18 cellular contexts compared by ENCODE assay signal in the genomic region with DNA sequence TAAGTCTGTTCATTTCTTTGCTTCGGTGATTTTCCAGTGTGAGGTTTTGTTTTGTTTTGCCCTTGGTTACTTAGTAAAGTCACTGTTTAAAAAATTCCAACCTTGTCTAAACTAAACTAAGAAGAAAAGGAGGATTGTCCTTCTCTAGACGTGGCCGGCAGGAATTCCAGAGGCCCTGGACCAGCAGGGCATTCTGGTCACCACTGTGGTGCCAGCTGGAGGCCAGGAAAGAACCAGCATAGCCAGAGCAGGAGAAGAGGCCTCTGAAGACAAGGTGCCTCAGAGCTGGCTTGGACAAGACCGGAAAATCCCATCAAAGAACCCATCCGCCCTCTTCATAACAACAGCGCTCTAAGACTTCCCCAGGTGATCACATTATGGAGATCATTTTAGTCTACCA. TPM values are rescaled to one million over a fixed set of nuclear protein-coding genes. Genes with fewer than 3 reads are reported as not detected.
DNase-seq lines count a peak whose midpoint lies in the region; ATAC-seq, FAIRE-seq and TF ChIP-seq lines count a peak whose summit lies in the region.
"Had no signal": no experiment of that assay in that cellular context is flagged by ENCODE, and none has a peak within 500 bp of the region (broad histone marks: within the 10 kb centered on the region; RNA-seq: fewer than 3 reads in every experiment).

No MANE protein-coding gene starts in this region.

- H3K4me3 ChIP-seq in kidney (ENCODE audit: low read length in 2 of 2), result no peak overlapping the region
- H3K4me3 ChIP-seq: adrenal gland had no signal

- H3K9me3 ChIP-seq in kidney (ENCODE audit: control insufficient read depth in 1 of 2, low read length in 2 of 2), result no peaks in the 10 kb centered on the region
- H3K9me3 ChIP-seq: adrenal gland had no signal

- H3K4me1 Mint-ChIP-seq in Calu3 (ENCODE audit: low read depth, unreplicated experiment), result peaks cover 51% of the 10 kb centered on the region
- H3K4me1 Mint-ChIP-seq in MCF 10A (ENCODE audit: insufficient read depth, unreplicated experiment), result peaks cover 43% of the 10 kb centered on the region
- H3K4me1 Mint-ChIP-seq: stimulated activated naive CD8-positive, alpha-beta T cell treated with anti-CD3 and anti-CD28 coated beads, Interleukin-15, amount 100 ng/mL, for 72 hours had no signal

- H3K27ac Mint-ChIP-seq in Calu3 (ENCODE audit: unreplicated experiment), result peak overlapping the region; percentile 86
- H3K27ac Mint-ChIP-seq in MCF 10A (ENCODE audit: low read depth, unreplicated experiment), result peak overlapping the region; percentile 74
- H3K27ac Mint-ChIP-seq: activated T-helper 1 cell treated with anti-CD3 and anti-CD28 coated beads, Interleukin-12 subunit alpha, Interleukin-12 subunit beta, Interleukin-2, Interleukin-4 antibody, amounts not matched to agents 30 ng/mL and 10 ng/mL and 1 ng/mL, durations not matched to agents 14 hours and 24 hours and 36 hours; stimulated activated naive CD8-positive, alpha-beta T cell treated with anti-CD3 and anti-CD28 coated beads, Interleukin-15, amount 100 ng/mL, for 72 hours had no signal

- DNase-seq in Calu3 (peak; percentile 70), MCF 10A (ENCODE audit: unreplicated experiment) (no peak), kidney (peak; percentile 87), renal cortical epithelial cell (ENCODE audit: low read depth) (peak; percentile 94), NCI-H748 (lab: John Stamatoyannopoulos, UW; ENCODE audit: unreplicated experiment) (no peak)
- DNase-seq: activated CD4-positive, alpha-beta T cell treated with anti-CD3 and anti-CD28 coated beads for 48 hours; adrenal gland; DMS 273 treated with DMSO at 0.1 percent for 48 hours; dorsolateral prefrontal cortex; H7; NCI-H187; NCI-H526; stimulated activated naive CD8-positive, alpha-beta T cell treated with anti-CD3 and anti-CD28 coated beads, Interleukin-15, amount 100 ng/mL, for 72 hours; T-helper 9 cell had no signal

- H3K4me1 ChIP-seq in kidney (ENCODE audit: control insufficient read depth in 1 of 2, insufficient read depth in 1 of 2, low read depth in 1 of 2, low read length in 2 of 2), result peaks cover 14 to 22% of the 10 kb centered on the region in 2 donors

- intact Hi-C loops in Calu3 (cut with micrococcal nuclease; ENCODE audit: unreplicated experiment), result no loop called here
- intact Hi-C loops in MCF 10A (cut with micrococcal nuclease), result no loop called here
- intact Hi-C loops in kidney (cut with DNase I), result no loop called here

- CTCF ChIA-PET in Calu3 (lab: Charles Lee) (interaction anchor here (1.1 to 1.4 kb wide), 3 partner anchors 25 to 87 kb away, joined by 3 to 5 read pairs (median 3); no protein-coding TSS in a partner anchor), MCF 10A (lab: Yijun Ruan, JAX) (interaction anchor here (0.6 to 1.4 kb wide), 3 partner anchors 14 to 88 kb away, joined by 3 read pairs; no protein-coding TSS in a partner anchor)

- peaks cover 30% of the 10 kb centered on the region for H3K36me3 Mint-ChIP-seq in Calu3 (ENCODE audit: insufficient read depth, unreplicated experiment)
- H3K36me3 Mint-ChIP-seq in MCF 10A (ENCODE audit: insufficient read depth, unreplicated experiment), result peaks cover 22% of the 10 kb centered on the region

- H3K9me3 Mint-ChIP-seq in Calu3 (ENCODE audit: low read depth, unreplicated experiment) (no peaks in the 10 kb centered on the region), MCF 10A (ENCODE audit: unreplicated experiment) (no peaks in the 10 kb centered on the region)
- H3K9me3 Mint-ChIP-seq: activated T-helper 1 cell treated with anti-CD3 and anti-CD28 coated beads, Interleukin-12 subunit alpha, Interleukin-12 subunit beta, Interleukin-2, Interleukin-4 antibody, amounts not matched to agents 30 ng/mL and 10 ng/mL and 1 ng/mL, durations not matched to agents 14 hours and 24 hours and 36 hours; stimulated activated naive CD8-positive, alpha-beta T cell treated with anti-CD3 and anti-CD28 coated beads, Interleukin-15, amount 100 ng/mL, for 72 hours had no signal

- H3K9ac ChIP-seq in kidney (ENCODE audit: low read length in 2 of 2), result peak overlapping the region in 1 of 2 donors; percentile 7

- H3K4me3 Mint-ChIP-seq in Calu3 (ENCODE audit: low read depth, unreplicated experiment) (peak overlapping the region; percentile 65), MCF 10A (ENCODE audit: unreplicated experiment) (no peak overlapping the region)
- H3K4me3 Mint-ChIP-seq: activated T-helper 1 cell treated with anti-CD3 and anti-CD28 coated beads, Interleukin-12 subunit alpha, Interleukin-12 subunit beta, Interleukin-2, Interleukin-4 antibody, amounts not matched to agents 30 ng/mL and 10 ng/mL and 1 ng/mL, durations not matched to agents 14 hours and 24 hours and 36 hours; stimulated activated naive CD8-positive, alpha-beta T cell treated with anti-CD3 and anti-CD28 coated beads, Interleukin-15, amount 100 ng/mL, for 72 hours had no signal

- POLR2A ChIA-PET in MCF 10A (lab: Yijun Ruan, JAX), result interaction anchor here (0.7 to 1.1 kb wide), 3 partner anchors 10 to 19 kb away, joined by 3 to 5 read pairs (median 3); no protein-coding TSS in a partner anchor

- H3K27me3 Mint-ChIP-seq in Calu3 (ENCODE audit: unreplicated experiment) (no peaks in the 10 kb centered on the region), MCF 10A (ENCODE audit: insufficient read depth, unreplicated experiment) (no peaks in the 10 kb centered on the region)

- TF ChIP-seq CTCF in Calu3 (IDR thresholded peaks at IDR 0.05; ENCODE audit: unreplicated experiment) (no peak), MCF 10A (IDR thresholded peaks at IDR 0.05; ENCODE audit: unreplicated experiment) (no peak), kidney (IDR thresholded peaks at IDR 0.05; ENCODE audit: borderline replicate concordance, extremely low read depth, insufficient read depth) (no peak)

- ATAC-seq in HG03565 (IDR thresholded peaks at IDR 0.05; ENCODE audit: unreplicated experiment), result no peak
- no peak for ATAC-seq in HG02938 (IDR thresholded peaks at IDR 0.05; ENCODE audit: unreplicated experiment)
- no peak for ATAC-seq in GM21390 (IDR thresholded peaks at IDR 0.05; ENCODE audit: unreplicated experiment)
- ATAC-seq: stimulated activated naive CD8-positive, alpha-beta T cell treated with anti-CD3 and anti-CD28 coated beads, Interleukin-15, amount 100 ng/mL, for 72 hours had no signal

- peak; percentile 68 for FAIRE-seq in kidney (lab: Jason Lieb, UNC)

- no peaks in the 10 kb centered on the region for H3K36me3 ChIP-seq in kidney (ENCODE audit: control insufficient read depth in 1 of 2, insufficient read depth in 2 of 2, low read length in 2 of 2)
- H3K36me3 ChIP-seq: adrenal gland had no signal

- peak overlapping the region; percentile 15 to 65 for H3K27ac ChIP-seq in kidney (ENCODE audit: low read depth in 2 of 2, low read length in 2 of 2)
- H3K27ac ChIP-seq: adrenal gland had no signal

- BruUV-seq in Calu3 (replicated peaks; lab: Mats Ljungman, UMichigan) (no TSS peak), MCF 10A (replicated peaks; lab: Mats Ljungman, UMichigan) (no TSS peak)

RNA-seq across cellular contexts. Expression of a gene that starts 8.1 kb away (rescaled TPM):
- 84.0 and 123 TPM in 2 replicates for total RNA-seq in Calu3 (2022)
- 109 and 149 TPM in 2 replicates for total RNA-seq in MCF 10A (2022)
- 66.0 TPM for total RNA-seq in kidney
- polyA plus RNA-seq in kidney (ENCODE audit: insufficient read depth, low read depth, low replicate concordance), result 21.3 TPM
- total RNA-seq in renal cortical epithelial cell, result 284 and 348 TPM in 2 replicates

Comparison
In these comparisons a context has a peak if more than half of its experiments do, and no peak if none do; other contexts are left out.
1. DNase-seq: peak in Calu3 (single experiment), kidney (single experiment) and renal cortical epithelial cell (single experiment); none in MCF 10A (single experiment) and NCI-H748 (single experiment).